10 cellular contexts compared by ENCODE assay signal in the genomic region with DNA sequence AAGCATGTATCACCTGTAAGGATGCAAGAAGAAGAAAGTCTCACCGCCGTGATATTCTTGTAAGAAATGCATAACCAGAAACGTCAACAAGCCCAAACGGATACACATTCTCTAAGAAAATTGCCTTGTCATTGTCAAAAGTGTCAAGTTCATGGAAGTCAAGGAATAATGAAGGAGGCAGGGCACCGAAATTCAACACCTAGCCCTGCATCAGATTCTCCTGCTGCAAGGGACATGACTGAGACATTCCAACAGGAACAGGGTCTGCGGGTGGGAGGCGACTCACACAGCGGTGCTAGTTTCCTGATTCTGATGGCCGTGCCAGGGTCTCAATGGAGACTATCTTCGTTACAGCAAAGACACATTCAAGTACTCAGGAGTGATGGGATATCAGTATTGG. TPM values are rescaled to one million over a fixed set of nuclear protein-coding genes. Genes with fewer than 3 reads are reported as not detected.
A peak's percentile ranks its signal among the peaks of the same experiment; 100 is the strongest.
DNase-seq lines count a peak whose midpoint lies in the region; ATAC-seq and TF ChIP-seq lines count a peak whose summit lies in the region.
"Had no signal": no experiment of that assay in that cellular context is flagged by ENCODE, and none has a peak within 500 bp of the region (broad histone marks: within the 10 kb centered on the region; RNA-seq: fewer than 3 reads in every experiment).

No MANE protein-coding gene starts in this region.

- H3K27me3 Mint-ChIP-seq in activated CD8-positive, alpha-beta memory T cell treated with anti-CD3 and anti-CD28 coated beads, Interleukin-2, amount 10 ng/mL, durations not matched to agents 7 days and 5 days, result no peaks in the 10 kb centered on the region
- no peaks in the 10 kb centered on the region for H3K27me3 Mint-ChIP-seq in activated B cell treated with CpG ODN at 0.5 μM for 24 hours
- no peaks in the 10 kb centered on the region for H3K27me3 Mint-ChIP-seq in stimulated activated naive CD8-positive, alpha-beta T cell treated with anti-CD3 and anti-CD28 coated beads, Interleukin-15, amount 100 ng/mL, for 72 hours

- peaks cover 57% of the 10 kb centered on the region for H3K36me3 Mint-ChIP-seq in activated CD8-positive, alpha-beta memory T cell treated with anti-CD3 and anti-CD28 coated beads, Interleukin-2, amount 10 ng/mL, durations not matched to agents 7 days and 5 days
- peaks cover 58% of the 10 kb centered on the region for H3K36me3 Mint-ChIP-seq in activated B cell treated with CpG ODN at 0.5 μM for 24 hours (ENCODE audit: low read depth)

- no peak for DNase-seq in activated CD8-positive, alpha-beta memory T cell treated with anti-CD3 and anti-CD28 coated beads, Interleukin-2, amount 10 ng/mL, durations not matched to agents 7 days and 5 days
- DNase-seq in activated CD8-positive, alpha-beta memory T cell treated with anti-CD3 and anti-CD28 coated beads, Interleukin-2, amount 50 U/mL, for 4 hours, result no peak
- DNase-seq in activated B cell treated with CpG ODN at 0.5 μM for 24 hours (no peak), islet precursor cell (peak; percentile 67), KBM-7 (no peak), GM10248 (ENCODE audit: extremely low spot score) (no peak), NCI-H2227 treated with DMSO at 0.1 percent for 48 hours (lab: John Stamatoyannopoulos, UW) (no peak)
- DNase-seq in stimulated activated naive CD8-positive, alpha-beta T cell treated with anti-CD3 and anti-CD28 coated beads, Interleukin-15, amount 100 ng/mL, for 72 hours, result no peak
- DNase-seq: NCI-H187 treated with DMSO at 0.1 percent for 48 hours; stimulated activated CD8-positive, alpha-beta memory T cell treated with anti-CD3 and anti-CD28 coated beads, Interleukin-4, amount 100 ng/mL, for 48 hours had no signal

- H3K27ac Mint-ChIP-seq in activated CD8-positive, alpha-beta memory T cell treated with anti-CD3 and anti-CD28 coated beads, Interleukin-2, amount 10 ng/mL, durations not matched to agents 7 days and 5 days, result peak overlapping the region; percentile 73
- peak overlapping the region; percentile 85 for H3K27ac Mint-ChIP-seq in activated B cell treated with CpG ODN at 0.5 μM for 24 hours
- H3K27ac Mint-ChIP-seq in stimulated activated naive CD8-positive, alpha-beta T cell treated with anti-CD3 and anti-CD28 coated beads, Interleukin-15, amount 100 ng/mL, for 72 hours, result no peak overlapping the region

- no peaks in the 10 kb centered on the region for H3K9me3 Mint-ChIP-seq in activated CD8-positive, alpha-beta memory T cell treated with anti-CD3 and anti-CD28 coated beads, Interleukin-2, amount 10 ng/mL, durations not matched to agents 7 days and 5 days (ENCODE audit: low read depth)
- no peaks in the 10 kb centered on the region for H3K9me3 Mint-ChIP-seq in activated B cell treated with CpG ODN at 0.5 μM for 24 hours
- H3K9me3 Mint-ChIP-seq in stimulated activated naive CD8-positive, alpha-beta T cell treated with anti-CD3 and anti-CD28 coated beads, Interleukin-15, amount 100 ng/mL, for 72 hours, result no peaks in the 10 kb centered on the region

- peaks cover 72% of the 10 kb centered on the region for H3K4me1 Mint-ChIP-seq in activated CD8-positive, alpha-beta memory T cell treated with anti-CD3 and anti-CD28 coated beads, Interleukin-2, amount 10 ng/mL, durations not matched to agents 7 days and 5 days
- H3K4me1 Mint-ChIP-seq in activated B cell treated with CpG ODN at 0.5 μM for 24 hours, result peaks cover 91% of the 10 kb centered on the region
- H3K4me1 Mint-ChIP-seq in stimulated activated naive CD8-positive, alpha-beta T cell treated with anti-CD3 and anti-CD28 coated beads, Interleukin-15, amount 100 ng/mL, for 72 hours, result peaks cover 97% of the 10 kb centered on the region

- CTCF ChIA-PET in activated CD8-positive, alpha-beta memory T cell treated with anti-CD3 and anti-CD28 coated beads, Interleukin-2, amount 10 ng/mL, durations not matched to agents 7 days and 5 days (lab: Charles Lee), result interaction anchor here (1.4 kb wide), 1 partner anchor 12 kb away, joined by 3 read pairs; no protein-coding TSS in a partner anchor
- CTCF ChIA-PET in activated B cell treated with CpG ODN at 0.5 μM for 24 hours (lab: Charles Lee), result no interaction called here
- CTCF ChIA-PET in GM10248 (lab: Yijun Ruan, JAX), result interaction anchor here (0.8 to 2.6 kb wide), 6 partner anchors 12 to 184 kb away, joined by 3 to 14 read pairs (median 6); no protein-coding TSS in a partner anchor

- H3K4me3 Mint-ChIP-seq in activated CD8-positive, alpha-beta memory T cell treated with anti-CD3 and anti-CD28 coated beads, Interleukin-2, amount 10 ng/mL, durations not matched to agents 7 days and 5 days, result peak overlapping the region; percentile 72
- no peak overlapping the region for H3K4me3 Mint-ChIP-seq in activated B cell treated with CpG ODN at 0.5 μM for 24 hours
- peak overlapping the region; percentile 37 to 84 for H3K4me3 Mint-ChIP-seq in stimulated activated naive CD8-positive, alpha-beta T cell treated with anti-CD3 and anti-CD28 coated beads, Interleukin-15, amount 100 ng/mL, for 72 hours

- no peak for TF ChIP-seq CTCF in activated B cell treated with CpG ODN at 0.5 μM for 24 hours (IDR thresholded peaks at IDR 0.05)
- TF ChIP-seq CTCF in GM10248 (IDR thresholded peaks at IDR 0.05; ENCODE audit: control extremely low read depth, extremely low read depth, low read depth, missing control alignments), result no peak

- no peak for ATAC-seq in activated CD8-positive, alpha-beta memory T cell treated with anti-CD3 and anti-CD28 coated beads, Interleukin-2, amount 10 ng/mL, durations not matched to agents 7 days and 5 days
- ATAC-seq in activated B cell treated with CpG ODN at 0.5 μM for 24 hours (ENCODE audit: low read depth), result no peak
- ATAC-seq in stimulated activated naive CD8-positive, alpha-beta T cell treated with anti-CD3 and anti-CD28 coated beads, Interleukin-15, amount 100 ng/mL, for 72 hours, result no peak

- intact Hi-C loops in activated B cell treated with CpG ODN at 0.5 μM for 24 hours (cut with micrococcal nuclease), result loop anchor here (1.0 kb wide), 1 partner anchor 10 kb away; no protein-coding TSS in a partner anchor

- in situ Hi-C loops in KBM-7 (cut with MboI; ENCODE audit: low pct_unique_long_range_greater_than_20kb, low sequenced_read_pairs), result no loop called here

- POLR2A ChIA-PET in activated B cell treated with CpG ODN at 0.5 μM for 24 hours (lab: Charles Lee), result interaction anchor here (0.9 to 2.8 kb wide), 7 partner anchors 10 to 52 kb away, joined by 3 to 12 read pairs (median 4); a partner anchor contains a TSS
- POLR2A ChIA-PET in GM10248 (lab: Yijun Ruan, JAX), result no interaction called here

RNA-seq across cellular contexts. Expression of a gene that starts 26.7 kb away (rescaled TPM):
- 100 to 1,000 TPM in 1 of 2 experiments, 10 to 100 TPM in 1; 81.6 to 112 TPM for total RNA-seq in activated CD8-positive, alpha-beta memory T cell treated with anti-CD3 and anti-CD28 coated beads, Interleukin-2, amount 10 ng/mL, durations not matched to agents 7 days and 5 days
- 65.5 and 66.2 TPM in 2 replicates for total RNA-seq in activated B cell treated with CpG ODN at 0.5 μM for 24 hours

Comparison
In these comparisons a context has a peak if more than half of its experiments do, and no peak if none do; other contexts are left out.
1. H3K27ac Mint-ChIP-seq: peak in activated CD8-positive, alpha-beta memory T cell treated with anti-CD3 and anti-CD28 coated beads, Interleukin-2, amount 10 ng/mL, durations not matched to agents 7 days and 5 days (single experiment) and activated B cell treated with CpG ODN at 0.5 μM for 24 hours (single experiment); none in stimulated activated naive CD8-positive, alpha-beta T cell treated with anti-CD3 and anti-CD28 coated beads, Interleukin-15, amount 100 ng/mL, for 72 hours (0 of 2).